Comparison of ENCODE assay signal across 27 cellular contexts in the genomic region with DNA sequence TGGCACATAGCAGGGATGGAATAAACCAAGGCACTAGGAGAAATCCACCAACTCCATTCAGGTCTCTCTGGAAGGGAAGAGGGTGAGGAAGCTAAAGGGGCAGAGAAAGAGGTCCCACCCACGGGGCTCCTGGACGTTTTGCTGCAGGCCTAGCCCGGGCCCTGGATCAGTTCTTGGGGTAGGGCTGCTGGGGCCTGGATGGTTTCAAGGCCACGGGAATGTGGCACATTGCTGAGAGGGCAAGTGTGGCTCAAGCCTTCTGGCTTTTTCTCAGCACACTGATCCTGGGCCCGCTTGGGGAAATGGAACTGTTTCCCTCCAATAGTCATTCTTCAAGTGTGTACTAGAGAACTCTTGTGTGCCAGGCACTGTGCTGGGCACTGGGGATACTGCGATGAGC.
"Had no signal": no experiment of that assay in that cellular context is flagged by ENCODE, and none has a peak within 500 bp of the region (broad histone marks: within the 10 kb centered on the region; RNA-seq: fewer than 3 reads in every experiment).

No MANE protein-coding gene starts in this region.

- H3K27ac Mint-ChIP-seq: activated CD8-positive, alpha-beta T cell treated with anti-CD3 and anti-CD28 coated beads, Interleukin-2, amount 10 ng/mL, durations not matched to agents 7 days and 5 days; activated naive CD4-positive, alpha-beta T cell treated with anti-CD3 and anti-CD28 coated beads, Interleukin-2, amount 50 U/mL, for 24 hours; activated T-helper 1 cell treated with anti-CD3 and anti-CD28 coated beads, Interleukin-12 subunit alpha, Interleukin-12 subunit beta, Interleukin-2, Interleukin-4 antibody, amounts not matched to agents 30 ng/mL and 10 ng/mL and 1 ng/mL, durations not matched to agents 14 hours and 24 hours and 36 hours; memory B cell; stimulated activated memory B cell treated with anti-CD40 and anti-IgM and Interleukin-4, amounts not matched to agents 10 μg/mL and 1 μg/mL and 100 μg/mL, for 72 hours; T-cell; T-helper 2 cell treated with Interferon-gamma antibody and Interleukin-4, amounts not matched to agents 5 μg/mL and 100 μg/mL, for 36 hours had no signal

- H3K27me3 ChIP-seq: body of pancreas, colonic mucosa, dorsolateral prefrontal cortex, suprapubic skin, tibial nerve had no signal

- H3K27ac ChIP-seq: colonic mucosa, neutrophil, suprapubic skin had no signal

- H3K36me3 Mint-ChIP-seq: activated naive CD4-positive, alpha-beta T cell treated with anti-CD3 and anti-CD28 coated beads, Interleukin-2, amount 50 U/mL, for 24 hours; memory B cell; naive thymus-derived CD4-positive, alpha-beta T cell; stimulated activated memory B cell treated with anti-CD40 and anti-IgM and Interleukin-4, amounts not matched to agents 10 μg/mL and 1 μg/mL and 100 μg/mL, for 72 hours; T-cell had no signal

- DNase-seq: activated CD4-positive, alpha-beta T cell treated with anti-CD3 and anti-CD28 coated beads for 1 hour; activated CD4-positive, alpha-beta T cell treated with anti-CD3 and anti-CD28 coated beads, Interleukin-2, amount 50 U/mL, for 1 hour; activated CD8-positive, alpha-beta T cell treated with anti-CD3 and anti-CD28 coated beads, Interleukin-2, amount 10 ng/mL, durations not matched to agents 7 days and 5 days; activated gamma-delta T cell treated with Interleukin-2 at 50 U/mL for 16 hours; anterior cingulate cortex; central memory CD4-positive, alpha-beta T cell; colonic mucosa; dorsolateral prefrontal cortex; islet precursor cell; left cardiac atrium; mucosa of descending colon; naive thymus-derived CD4-positive, alpha-beta T cell; stimulated activated CD4-positive, alpha-beta T cell treated with anti-CD3 and anti-CD28 coated beads, Interleukin-15, amount 100 ng/mL, for 24 hours; stomach; T-cell had no signal

- H3K36me3 ChIP-seq: colonic mucosa, neutrophil had no signal

- H3K9me3 ChIP-seq: body of pancreas, colonic mucosa, heart left ventricle, mucosa of descending colon, neutrophil, stomach, suprapubic skin, tibial nerve had no signal

- H3K4me3 ChIP-seq: body of pancreas, colonic mucosa, dorsolateral prefrontal cortex, heart left ventricle, mucosa of descending colon, smooth muscle cell, stomach, suprapubic skin, tibial nerve had no signal

- ATAC-seq: activated CD8-positive, alpha-beta T cell treated with anti-CD3 and anti-CD28 coated beads, Interleukin-2, amount 10 ng/mL, durations not matched to agents 7 days and 5 days; body of pancreas; heart left ventricle; left cardiac atrium; mucosa of descending colon; naive thymus-derived CD4-positive, alpha-beta T cell; sciatic nerve; stimulated activated memory B cell treated with anti-CD40 and anti-IgM and Interleukin-4, amounts not matched to agents 10 μg/mL and 1 μg/mL and 100 μg/mL, for 72 hours; T-cell had no signal

- H3K4me1 ChIP-seq: body of pancreas, colonic mucosa had no signal

- H3K9me3 Mint-ChIP-seq: activated naive CD4-positive, alpha-beta T cell treated with anti-CD3 and anti-CD28 coated beads, Interleukin-2, amount 50 U/mL, for 24 hours; activated T-helper 1 cell treated with anti-CD3 and anti-CD28 coated beads, Interleukin-12 subunit alpha, Interleukin-12 subunit beta, Interleukin-2, Interleukin-4 antibody, amounts not matched to agents 30 ng/mL and 10 ng/mL and 1 ng/mL, durations not matched to agents 14 hours and 24 hours and 36 hours; memory B cell; naive thymus-derived CD4-positive, alpha-beta T cell; stimulated activated memory B cell treated with anti-CD40 and anti-IgM and Interleukin-4, amounts not matched to agents 10 μg/mL and 1 μg/mL and 100 μg/mL, for 72 hours; T-cell; T-helper 2 cell treated with Interferon-gamma antibody and Interleukin-4, amounts not matched to agents 5 μg/mL and 100 μg/mL, for 36 hours had no signal

- H3K4me3 Mint-ChIP-seq: activated CD8-positive, alpha-beta T cell treated with anti-CD3 and anti-CD28 coated beads, Interleukin-2, amount 10 ng/mL, durations not matched to agents 7 days and 5 days; activated naive CD4-positive, alpha-beta T cell treated with anti-CD3 and anti-CD28 coated beads, Interleukin-2, amount 50 U/mL, for 24 hours; activated T-helper 1 cell treated with anti-CD3 and anti-CD28 coated beads, Interleukin-12 subunit alpha, Interleukin-12 subunit beta, Interleukin-2, Interleukin-4 antibody, amounts not matched to agents 30 ng/mL and 10 ng/mL and 1 ng/mL, durations not matched to agents 14 hours and 24 hours and 36 hours; memory B cell; naive thymus-derived CD4-positive, alpha-beta T cell; stimulated activated memory B cell treated with anti-CD40 and anti-IgM and Interleukin-4, amounts not matched to agents 10 μg/mL and 1 μg/mL and 100 μg/mL, for 72 hours; T-cell; T-helper 2 cell treated with Interferon-gamma antibody and Interleukin-4, amounts not matched to agents 5 μg/mL and 100 μg/mL, for 36 hours had no signal
